9 cellular contexts compared by ENCODE assay signal in the genomic region with DNA sequence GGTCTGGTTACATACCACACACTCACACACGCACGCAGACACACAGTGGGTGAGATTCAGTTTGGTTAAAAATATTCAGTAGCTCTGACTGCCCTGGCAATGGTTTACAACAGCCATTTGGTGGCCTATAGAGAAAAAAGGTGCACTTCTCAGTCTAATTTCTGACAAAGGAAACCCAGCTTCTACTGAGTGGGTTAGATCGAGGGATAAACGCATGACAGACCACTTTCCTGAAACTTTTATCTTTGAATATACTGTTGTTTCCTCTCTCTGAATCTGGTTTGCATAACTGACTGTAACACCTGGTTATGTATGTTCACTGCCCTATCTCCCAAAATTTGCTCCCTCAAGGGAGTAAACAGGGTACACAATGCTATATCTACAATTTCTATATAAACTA.
DNase-seq lines count a peak whose midpoint lies in the region; ATAC-seq lines count a peak whose summit lies in the region.
"Had no signal": no experiment of that assay in that cellular context is flagged by ENCODE, and none has a peak within 500 bp of the region (broad histone marks: within the 10 kb centered on the region; RNA-seq: fewer than 3 reads in every experiment).

No MANE protein-coding gene starts in this region.

- DNase-seq in NOMO-1 treated with dmso at 0.1 percent for 144 hours (lab: John Stamatoyannopoulos, UW; ENCODE audit: unreplicated experiment): no peak
- no peak for DNase-seq in NCI-H1436 treated with DMSO at 0.1 percent for 48 hours (lab: John Stamatoyannopoulos, UW)
- no peak for DNase-seq in DMS79 (lab: John Stamatoyannopoulos, UW)
- no peak for DNase-seq in NCI-H1436 (lab: John Stamatoyannopoulos, UW)
- DNase-seq: NK-92 treated with Interleukin-12 subunit alpha and Interleukin-12 subunit beta, amount 100 ng/mL, for 24 hours had no signal

- peak overlapping the region; percentile 10 for H3K4me3 Mint-ChIP-seq in activated naive CD8-positive, alpha-beta T cell

- no peaks in the 10 kb centered on the region for H3K27me3 Mint-ChIP-seq in activated naive CD8-positive, alpha-beta T cell

- no peak overlapping the region for H3K27ac Mint-ChIP-seq in activated naive CD8-positive, alpha-beta T cell

- H3K36me3 Mint-ChIP-seq in activated naive CD8-positive, alpha-beta T cell: peaks cover 27% of the 10 kb centered on the region

- H3K9me3 Mint-ChIP-seq in activated naive CD8-positive, alpha-beta T cell (ENCODE audit: low read depth): peaks cover 21% of the 10 kb centered on the region

- H3K4me1 Mint-ChIP-seq in activated naive CD8-positive, alpha-beta T cell (ENCODE audit: low read depth): peaks cover 34% of the 10 kb centered on the region

- ATAC-seq in GM18502 (IDR thresholded peaks at IDR 0.05; ENCODE audit: poor library complexity, unreplicated experiment): peak; percentile 43
- ATAC-seq in GM21515 (IDR thresholded peaks at IDR 0.05; ENCODE audit: unreplicated experiment): peak; percentile 43
- peak; percentile 42 for ATAC-seq in HG03139 (IDR thresholded peaks at IDR 0.05; ENCODE audit: unreplicated experiment)
